8 cellular contexts compared by ENCODE assay signal in genomic region chr7:116209561-116210070, GRCh38. TPM values are rescaled to one million over a fixed set of nuclear protein-coding genes. Genes with fewer than 3 reads are reported as not detected.
DNase-seq lines count a peak whose midpoint lies in the region; ATAC-seq, FAIRE-seq and TF ChIP-seq lines count a peak whose summit lies in the region.

No MANE protein-coding gene starts in this region.

- peak overlapping the region; percentile 96 for H3K4me3 Mint-ChIP-seq in activated CD8-positive, alpha-beta memory T cell treated with anti-CD3 and anti-CD28 coated beads, Interleukin-2, amount 10 ng/mL, durations not matched to agents 7 days and 5 days
- H3K4me3 Mint-ChIP-seq in T-helper 17 cell, result peak overlapping the region; percentile 93

- ATAC-seq in activated CD8-positive, alpha-beta memory T cell treated with anti-CD3 and anti-CD28 coated beads, Interleukin-2, amount 10 ng/mL, durations not matched to agents 7 days and 5 days, result no peak
- no peak for ATAC-seq in T-helper 17 cell
- no peak for ATAC-seq in GM21529 (IDR thresholded peaks at IDR 0.05; ENCODE audit: unreplicated experiment)
- no peak for ATAC-seq in GM21619 (IDR thresholded peaks at IDR 0.05; ENCODE audit: unreplicated experiment)

- H3K4me3 ChIP-seq in epithelial cell of proximal tubule (ENCODE audit: low read depth, low read length), result peak overlapping the region; percentile 85
- peak overlapping the region in 4 of 8 donors; percentile 70 to 89 (median 84) for H3K4me3 ChIP-seq in spleen
- H3K4me3 ChIP-seq in small intestine (ENCODE audit: low read depth in 1 of 2, low read length in 2 of 2), result no peak overlapping the region

- peaks cover 4% of the 10 kb centered on the region for H3K9me3 Mint-ChIP-seq in activated CD8-positive, alpha-beta memory T cell treated with anti-CD3 and anti-CD28 coated beads, Interleukin-2, amount 10 ng/mL, durations not matched to agents 7 days and 5 days (ENCODE audit: low read depth)

- H3K27ac ChIP-seq in spleen, result peak overlapping the region in 5 of 8 donors; percentile 92 to 97 (median 97)
- no peak overlapping the region for H3K27ac ChIP-seq in small intestine (ENCODE audit: low read depth in 1 of 2, low read length in 1 of 2)

- no peak for DNase-seq in activated CD8-positive, alpha-beta memory T cell treated with anti-CD3 and anti-CD28 coated beads, Interleukin-2, amount 10 ng/mL, durations not matched to agents 7 days and 5 days
- no peak for DNase-seq in activated CD8-positive, alpha-beta memory T cell treated with anti-CD3 and anti-CD28 coated beads, Interleukin-2, amount 50 U/mL, for 4 hours
- DNase-seq in T-helper 17 cell (no peak), epithelial cell of proximal tubule (ENCODE audit: low read depth) (no peak), spleen (no peak), small intestine (no peak)

- TF ChIP-seq CTCF in epithelial cell of proximal tubule (conservative IDR thresholded peaks at IDR 0.05; ENCODE audit: low read depth, low read length) (no peak), spleen (IDR thresholded peaks at IDR 0.05 in 8 of 11, conservative IDR thresholded peaks at IDR 0.05 in 3 of 11) (no peak)

- H3K27ac Mint-ChIP-seq in activated CD8-positive, alpha-beta memory T cell treated with anti-CD3 and anti-CD28 coated beads, Interleukin-2, amount 10 ng/mL, durations not matched to agents 7 days and 5 days, result peak overlapping the region; percentile 14
- H3K27ac Mint-ChIP-seq in T-helper 17 cell, result peak overlapping the region; percentile 98

- 84 to 96% (median 94%) methylated on average over 6 of the region's 6 CpGs for WGBS in spleen, 5 donors
- 90 to 97% (median 95%) methylated on average over 6 of the region's 6 CpGs for WGBS in small intestine, 3 donors

- H3K27me3 Mint-ChIP-seq in activated CD8-positive, alpha-beta memory T cell treated with anti-CD3 and anti-CD28 coated beads, Interleukin-2, amount 10 ng/mL, durations not matched to agents 7 days and 5 days, result peaks cover 1% of the 10 kb centered on the region
- H3K27me3 Mint-ChIP-seq in T-helper 17 cell, result no peaks in the 10 kb centered on the region

- TF ChIP-seq POLR2A in spleen (IDR thresholded peaks at IDR 0.05), result no peak

- FAIRE-seq in small intestine (lab: Jason Lieb, UNC), result no peak

- H3K27me3 ChIP-seq in spleen (replicated peaks in 1 of 7), result no peaks in the 10 kb centered on the region
- no peaks in the 10 kb centered on the region for H3K27me3 ChIP-seq in small intestine (ENCODE audit: control insufficient read depth in 2 of 2, insufficient read depth in 2 of 2, low read length in 2 of 2)

- intact Hi-C loops in spleen (cut with DNase I; ENCODE audit: low total_unique reads), result no loop called here

- no peaks in the 10 kb centered on the region for H3K9me3 ChIP-seq in T-helper 17 cell (ENCODE audit: control insufficient read depth, low read length, poor library complexity, severe bottlenecking)
- no peaks in the 10 kb centered on the region for H3K9me3 ChIP-seq in spleen
- H3K9me3 ChIP-seq in small intestine (ENCODE audit: control insufficient read depth, low read depth), result no peaks in the 10 kb centered on the region

- peaks cover 28 to 48% (median 38%) of the 10 kb centered on the region in 6 donors for H3K4me1 ChIP-seq in spleen
- H3K4me1 ChIP-seq in small intestine (ENCODE audit: control insufficient read depth in 2 of 2, insufficient read depth in 1 of 2, low read depth in 1 of 2, low read length in 1 of 2), result peaks cover 2 to 6% of the 10 kb centered on the region in 2 donors

- peaks cover 37% of the 10 kb centered on the region for H3K4me1 Mint-ChIP-seq in activated CD8-positive, alpha-beta memory T cell treated with anti-CD3 and anti-CD28 coated beads, Interleukin-2, amount 10 ng/mL, durations not matched to agents 7 days and 5 days
- H3K4me1 Mint-ChIP-seq in T-helper 17 cell, result peaks cover 31% of the 10 kb centered on the region

- CTCF ChIA-PET in activated CD8-positive, alpha-beta memory T cell treated with anti-CD3 and anti-CD28 coated beads, Interleukin-2, amount 10 ng/mL, durations not matched to agents 7 days and 5 days (lab: Charles Lee), result interaction anchor here (0.9 to 4.3 kb wide), 9 partner anchors 11 to 367 kb away, joined by 3 to 33 read pairs (median 4); no protein-coding TSS in a partner anchor

- H3K36me3 Mint-ChIP-seq in activated CD8-positive, alpha-beta memory T cell treated with anti-CD3 and anti-CD28 coated beads, Interleukin-2, amount 10 ng/mL, durations not matched to agents 7 days and 5 days, result peaks cover 24% of the 10 kb centered on the region
- H3K36me3 Mint-ChIP-seq in T-helper 17 cell (ENCODE audit: low read depth), result no peaks in the 10 kb centered on the region

- H3K36me3 ChIP-seq in spleen, result no peaks in the 10 kb centered on the region
- H3K36me3 ChIP-seq in small intestine (ENCODE audit: control insufficient read depth in 2 of 2, insufficient read depth in 2 of 2, low read length in 2 of 2), result no peaks in the 10 kb centered on the region

RNA-seq across cellular contexts. Expression of gene TES, which starts 0.7 kb away (rescaled TPM):
- total RNA-seq in activated CD8-positive, alpha-beta memory T cell treated with anti-CD3 and anti-CD28 coated beads, Interleukin-2, amount 10 ng/mL, durations not matched to agents 7 days and 5 days, result 10 to 100 TPM; 98.5 TPM
- total RNA-seq in T-helper 17 cell (100 to 1,000 TPM; 107 to 108 TPM), epithelial cell of proximal tubule (153 and 174 TPM in 2 replicates), spleen (10 to 100 TPM; 52.6 to 79.7 (median 66.4) TPM)
- polyA plus RNA-seq in spleen (10 to 100 TPM; 28.5 to 34.9 (median 32.9) TPM), small intestine (10 to 100 TPM; 43.2 to 69.7 (median 60.8) TPM)

Comparison
In these comparisons a context has a peak if more than half of its experiments do, and no peak if none do; other contexts are left out.
1. H3K27ac ChIP-seq: peak in spleen (5 of 8); none in small intestine (0 of 2).